In genomic region chr18:58867281-58867961, GRCh38 we compare ENCODE assay signal across 12 cellular contexts. TPM values are rescaled to one million over a fixed set of nuclear protein-coding genes. Genes with fewer than 3 reads are reported as not detected.
DNase-seq lines count a peak whose midpoint lies in the region; ATAC-seq and TF ChIP-seq lines count a peak whose summit lies in the region.
"Had no signal": no experiment of that assay in that cellular context is flagged by ENCODE, and none has a peak within 500 bp of the region (broad histone marks: within the 10 kb centered on the region; RNA-seq: fewer than 3 reads in every experiment).

No MANE protein-coding gene starts in this region.

- H3K36me3 ChIP-seq in uterus, result no peaks in the 10 kb centered on the region

- TF ChIP-seq CTCF in dorsolateral prefrontal cortex (IDR thresholded peaks at IDR 0.05 in 54 of 56, conservative IDR thresholded peaks at IDR 0.05 in 2 of 56; ENCODE audit: low read depth in 1 of 56, partially characterized antibody in 56 of 56), result no peak
- no peak for TF ChIP-seq CTCF in mesothelial cell of epicardium (IDR thresholded peaks at IDR 0.05; ENCODE audit: unreplicated experiment)
- no peak for TF ChIP-seq CTCF in uterus (IDR thresholded peaks at IDR 0.05)

- H3K4me1 Mint-ChIP-seq in activated naive CD4-positive, alpha-beta T cell treated with anti-CD3 and anti-CD28 coated beads, Interleukin-2, amount 50 U/mL, for 24 hours, result peaks cover 7% of the 10 kb centered on the region
- peaks cover 73% of the 10 kb centered on the region for H3K4me1 Mint-ChIP-seq in mesothelial cell of epicardium
- peaks cover 5% of the 10 kb centered on the region for H3K4me1 Mint-ChIP-seq in activated naive CD8-positive, alpha-beta T cell treated with anti-CD3 and anti-CD28 coated beads, Interleukin-2, amount 50 U/mL, for 24 hours

- H3K4me1 ChIP-seq in uterus, result no peaks in the 10 kb centered on the region

- H3K27me3 ChIP-seq in dorsolateral prefrontal cortex, result no peaks in the 10 kb centered on the region
- no peaks in the 10 kb centered on the region for H3K27me3 ChIP-seq in uterus
- H3K27me3 ChIP-seq: SJSA1 had no signal

- intact Hi-C loops in dorsolateral prefrontal cortex (cut with DNase I), result loop anchor here (2.0 to 10.0 kb wide), 5 partner anchors 19 to 197 kb away; no protein-coding TSS in a partner anchor
- intact Hi-C loops in uterus (cut with DNase I; ENCODE audit: low total_unique reads), result no loop called here

- peak overlapping the region; percentile 36 for H3K27ac Mint-ChIP-seq in activated naive CD4-positive, alpha-beta T cell treated with anti-CD3 and anti-CD28 coated beads, Interleukin-2, amount 50 U/mL, for 24 hours
- peak overlapping the region; percentile 99 for H3K27ac Mint-ChIP-seq in mesothelial cell of epicardium
- H3K27ac Mint-ChIP-seq in activated naive CD8-positive, alpha-beta T cell treated with anti-CD3 and anti-CD28 coated beads, Interleukin-2, amount 50 U/mL, for 24 hours, result no peak overlapping the region

- no peaks in the 10 kb centered on the region for H3K9me3 ChIP-seq in uterus
- H3K9me3 ChIP-seq: SJSA1 had no signal

- peak overlapping the region; percentile 77 to 100 (median 99) for H3K27ac ChIP-seq in dorsolateral prefrontal cortex
- peak overlapping the region; percentile 95 to 99 for H3K27ac ChIP-seq in uterus
- H3K27ac ChIP-seq: SJSA1 had no signal

- no peak overlapping the region for H3K4me3 Mint-ChIP-seq in activated naive CD4-positive, alpha-beta T cell treated with anti-CD3 and anti-CD28 coated beads, Interleukin-2, amount 50 U/mL, for 24 hours
- peak overlapping the region; percentile 68 for H3K4me3 Mint-ChIP-seq in mesothelial cell of epicardium
- H3K4me3 Mint-ChIP-seq in activated naive CD8-positive, alpha-beta T cell treated with anti-CD3 and anti-CD28 coated beads, Interleukin-2, amount 50 U/mL, for 24 hours, result no peak overlapping the region
- H3K4me3 Mint-ChIP-seq: memory B cell had no signal

- DNase-seq in activated naive CD4-positive, alpha-beta T cell treated with anti-CD3 and anti-CD28 coated beads, Interleukin-2, amount 50 U/mL, for 16 hours, result no peak
- peak in 1 of 10 donors; percentile 44 for DNase-seq in dorsolateral prefrontal cortex
- DNase-seq in mesothelial cell of epicardium (ENCODE audit: low spot score in 2 of 2, unreplicated experiment in 2 of 2), result no peak
- DNase-seq in uterus, result no peak
- DNase-seq in CD1c-positive myeloid dendritic cell (ENCODE audit: extremely low spot score), result no peak
- no peak for DNase-seq in activated naive CD8-positive, alpha-beta T cell treated with anti-CD3 and anti-CD28 coated beads, Interleukin-2, amount 50 U/mL, for 24 hours
- no peak for DNase-seq in germinal center (ENCODE audit: low spot score)
- DNase-seq: NCI-H1417; stimulated activated CD4-positive, alpha-beta T cell treated with anti-CD3 and anti-CD28 coated beads, Interleukin-2, amount 100 ng/mL, for 48 hours had no signal

- H3K27me3 Mint-ChIP-seq in activated naive CD4-positive, alpha-beta T cell treated with anti-CD3 and anti-CD28 coated beads, Interleukin-2, amount 50 U/mL, for 24 hours, result peaks cover 54% of the 10 kb centered on the region
- no peaks in the 10 kb centered on the region for H3K27me3 Mint-ChIP-seq in mesothelial cell of epicardium (ENCODE audit: low read depth)
- peaks cover 52% of the 10 kb centered on the region for H3K27me3 Mint-ChIP-seq in activated naive CD8-positive, alpha-beta T cell treated with anti-CD3 and anti-CD28 coated beads, Interleukin-2, amount 50 U/mL, for 24 hours
- H3K27me3 Mint-ChIP-seq: memory B cell had no signal

- no peak for ATAC-seq in activated naive CD8-positive, alpha-beta T cell treated with anti-CD3 and anti-CD28 coated beads, Interleukin-2, amount 50 U/mL, for 24 hours

- H3K4me3 ChIP-seq in dorsolateral prefrontal cortex, result peak overlapping the region in 58 of 59 donors; percentile 17 to 78 (median 65)
- H3K4me3 ChIP-seq in uterus, result peak overlapping the region in 1 of 2 donors; percentile 3
- H3K4me3 ChIP-seq: SJSA1 had no signal

- peaks cover 1% of the 10 kb centered on the region for H3K36me3 Mint-ChIP-seq in activated naive CD4-positive, alpha-beta T cell treated with anti-CD3 and anti-CD28 coated beads, Interleukin-2, amount 50 U/mL, for 24 hours
- peaks cover 29% of the 10 kb centered on the region for H3K36me3 Mint-ChIP-seq in mesothelial cell of epicardium
- H3K36me3 Mint-ChIP-seq in activated naive CD8-positive, alpha-beta T cell treated with anti-CD3 and anti-CD28 coated beads, Interleukin-2, amount 50 U/mL, for 24 hours (ENCODE audit: low read depth), result peaks cover 3% of the 10 kb centered on the region

- TF ChIP-seq POLR2A in uterus (IDR thresholded peaks at IDR 0.05), result no peak

- peaks cover 6% of the 10 kb centered on the region for H3K9me3 Mint-ChIP-seq in activated naive CD4-positive, alpha-beta T cell treated with anti-CD3 and anti-CD28 coated beads, Interleukin-2, amount 50 U/mL, for 24 hours
- H3K9me3 Mint-ChIP-seq in mesothelial cell of epicardium, result no peaks in the 10 kb centered on the region
- H3K9me3 Mint-ChIP-seq in activated naive CD8-positive, alpha-beta T cell treated with anti-CD3 and anti-CD28 coated beads, Interleukin-2, amount 50 U/mL, for 24 hours, result peaks cover 3% of the 10 kb centered on the region

RNA-seq across cellular contexts. Expression of gene ZNF532, which starts 2.7 kb away (rescaled TPM):
- 100 to 1,000 TPM; 105 to 233 (median 146) TPM for total RNA-seq in dorsolateral prefrontal cortex
- 178 to 188 TPM (median 182 TPM) in 3 replicates for total RNA-seq in mesothelial cell of epicardium
- 100 to 1,000 TPM in 2 of 4 donors, 10 to 100 TPM in 2; 32.4 to 174 (median 127) TPM for total RNA-seq in uterus
